In the genomic region with DNA sequence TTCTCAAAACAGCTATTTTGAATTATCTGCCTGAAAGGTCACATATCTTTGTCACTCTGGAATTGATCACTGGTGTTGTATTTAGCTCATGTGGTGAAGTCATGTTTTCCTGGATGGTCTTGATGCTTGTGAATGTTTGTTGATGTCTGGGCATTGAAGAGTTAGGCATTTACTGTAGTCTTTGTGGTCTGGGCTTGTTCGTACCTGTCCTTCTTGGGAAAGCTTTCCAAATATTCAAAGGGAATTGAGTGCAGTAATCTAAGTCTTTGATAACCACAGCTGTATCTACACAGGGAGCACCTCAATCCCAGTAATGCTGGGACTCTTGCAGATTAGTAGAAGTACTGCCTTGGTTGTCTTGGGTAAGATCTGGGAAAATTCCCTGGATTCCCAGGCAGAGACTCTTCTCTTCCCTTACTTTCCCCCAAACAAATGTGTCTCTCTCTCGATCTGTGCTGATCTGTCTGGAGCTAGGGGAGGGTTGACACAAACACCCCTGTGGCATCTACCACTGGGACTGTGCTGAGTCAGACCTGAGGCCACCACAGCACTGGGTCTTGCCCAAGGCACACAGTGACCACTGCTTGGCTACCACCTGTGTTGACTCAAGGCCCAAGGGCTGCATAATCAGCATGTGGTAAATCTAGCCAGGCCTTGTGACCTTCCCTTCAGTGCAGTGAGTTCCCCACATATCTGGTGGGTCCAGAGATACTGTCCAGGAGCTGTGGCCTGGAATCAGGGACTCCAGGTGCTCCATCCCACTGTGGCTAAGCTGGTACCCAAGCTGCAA, we compare ENCODE assay signal across 17 cellular contexts. TPM values are rescaled to one million over a fixed set of nuclear protein-coding genes. Genes with fewer than 3 reads are reported as not detected.
"Had no signal": no experiment of that assay in that cellular context is flagged by ENCODE, and none has a peak within 500 bp of the region (broad histone marks: within the 10 kb centered on the region; RNA-seq: fewer than 3 reads in every experiment).

No MANE protein-coding gene starts in this region.

- H3K4me3 ChIP-seq: body of pancreas, coronary artery, esophagus muscularis mucosa, lower lobe of right lung, tibial artery, uterus had no signal

- H3K36me3 ChIP-seq: esophagus muscularis mucosa, lower lobe of right lung, tibial artery, uterus had no signal

- H3K9me3 ChIP-seq: body of pancreas, esophagus muscularis mucosa, lower lobe of right lung, tibial artery, uterus had no signal

- H3K4me1 ChIP-seq: body of pancreas, lower lobe of right lung, tibial artery, uterus had no signal

- DNase-seq: activated B cell treated with CpG ODN at 0.5 μM for 24 hours; activated CD4-positive, alpha-beta memory T cell treated with anti-CD3 and anti-CD28 coated beads, Interleukin-2, amount 10 ng/mL, durations not matched to agents 7 days and 5 days; activated CD4-positive, alpha-beta T cell treated with anti-CD3 and anti-CD28 coated beads for 4 hours; activated CD8-positive, alpha-beta memory T cell treated with anti-CD3 and anti-CD28 coated beads, Interleukin-2, amount 10 ng/mL, durations not matched to agents 7 days and 5 days; activated naive CD8-positive, alpha-beta T cell treated with anti-CD3 and anti-CD28 coated beads for 36 hours; body of pancreas; left cardiac atrium; lower lobe of right lung; stimulated activated CD4-positive, alpha-beta T cell treated with anti-CD3 and anti-CD28 coated beads, Interleukin-1b, Interleukin-23, amount 100 ng/mL, for 48 hours; stimulated activated CD8-positive, alpha-beta memory T cell treated with anti-CD3 and anti-CD28 coated beads, Interleukin-4, amount 100 ng/mL, for 48 hours; stimulated activated naive CD4-positive, alpha-beta T cell treated with Interleukin-2 at 50 U/mL for 16 hours; tibial artery; uterus had no signal

- H3K27ac ChIP-seq: body of pancreas, coronary artery, esophagus muscularis mucosa, lower lobe of right lung, tibial artery, uterus had no signal

- H3K27me3 ChIP-seq: body of pancreas, uterus had no signal

- ATAC-seq: activated CD8-positive, alpha-beta memory T cell treated with anti-CD3 and anti-CD28 coated beads, Interleukin-2, amount 10 ng/mL, durations not matched to agents 7 days and 5 days; body of pancreas; left cardiac atrium; lower lobe of right lung had no signal

RNA-seq across cellular contexts. Expression of a gene that starts 5.5 kb away (rescaled TPM):
- total RNA-seq: activated B cell treated with CpG ODN at 0.5 μM for 24 hours had no signal

RNA-seq across cellular contexts. Expression of a gene that starts 20.2 kb away (rescaled TPM):
- total RNA-seq: activated B cell treated with CpG ODN at 0.5 μM for 24 hours; activated CD4-positive, alpha-beta memory T cell treated with anti-CD3 and anti-CD28 coated beads, Interleukin-2, amount 10 ng/mL, durations not matched to agents 7 days and 5 days; activated CD8-positive, alpha-beta memory T cell treated with anti-CD3 and anti-CD28 coated beads, Interleukin-2, amount 10 ng/mL, durations not matched to agents 7 days and 5 days; activated naive CD8-positive, alpha-beta T cell treated with anti-CD3 and anti-CD28 coated beads for 36 hours; esophagus muscularis mucosa; left cardiac atrium; lower lobe of right lung; renal cortical epithelial cell; subcutaneous adipose tissue had no signal

RNA-seq across cellular contexts. Expression of a gene that starts 37.7 kb away (rescaled TPM):
- total RNA-seq: activated B cell treated with CpG ODN at 0.5 μM for 24 hours; activated CD4-positive, alpha-beta memory T cell treated with anti-CD3 and anti-CD28 coated beads, Interleukin-2, amount 10 ng/mL, durations not matched to agents 7 days and 5 days; activated naive CD8-positive, alpha-beta T cell treated with anti-CD3 and anti-CD28 coated beads for 36 hours; renal cortical epithelial cell had no signal
